In the genomic region with DNA sequence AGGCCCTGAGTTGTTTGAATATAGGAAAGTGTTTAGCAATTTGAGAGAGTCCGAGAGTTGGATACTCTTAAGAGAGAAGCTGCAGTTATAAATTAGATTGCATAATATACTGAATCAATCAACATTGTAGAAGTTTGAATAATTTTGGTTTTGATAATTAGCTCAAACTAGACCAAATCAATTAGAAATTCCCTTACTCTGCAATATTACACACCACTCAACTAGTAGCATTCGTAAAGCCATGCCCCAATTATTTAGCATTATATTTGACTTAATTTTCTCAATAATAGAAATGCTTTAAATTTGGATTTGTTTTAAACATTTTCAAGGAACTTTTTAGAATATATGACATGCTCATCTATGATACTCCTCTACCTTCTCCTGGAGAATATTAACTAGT, we compare ENCODE assay signal across 23 cellular contexts.
"Had no signal": no experiment of that assay in that cellular context is flagged by ENCODE, and none has a peak within 500 bp of the region (broad histone marks: within the 10 kb centered on the region; RNA-seq: fewer than 3 reads in every experiment).

No MANE protein-coding gene starts in this region.

- H3K4me3 ChIP-seq: hepatocyte, left ventricle myocardium inferior, lung, neural progenitor cell, right atrium auricular region, skin epidermis, suprapubic skin, thoracic aorta, tibial nerve, uterus had no signal

- H3K27ac ChIP-seq: hepatocyte, left ventricle myocardium inferior, neural progenitor cell, neutrophil, right atrium auricular region, skin epidermis, suprapubic skin, thoracic aorta, tibial nerve, uterus had no signal

- H2AFZ ChIP-seq: hepatocyte, neural progenitor cell had no signal

- H3K4me1 ChIP-seq: neural progenitor cell, right atrium auricular region, suprapubic skin, uterus had no signal

- DNase-seq: islet precursor cell; left ventricle myocardium inferior; mesendoderm; naive B cell; natural killer cell; nephron progenitor cell; occipital lobe; stimulated activated CD4-positive, alpha-beta T cell treated with anti-CD3 and anti-CD28 coated beads, Interleukin-12 subunit alpha, Interleukin-12 subunit beta, amount 100 ng/mL, for 4 hours; stimulated activated CD4-positive, alpha-beta T cell treated with anti-CD3 and anti-CD28 coated beads, Interleukin-15, amount 100 ng/mL, for 24 hours; stimulated activated CD4-positive, alpha-beta T cell treated with anti-CD3 and anti-CD28 coated beads, Interleukin-4, amount 100 ng/mL, for 24 hours; stimulated activated naive CD4-positive, alpha-beta T cell; uterus had no signal

- ATAC-seq: natural killer cell; sciatic nerve; stimulated activated effector memory CD8-positive, alpha-beta T cell treated with anti-CD3 and anti-CD28 coated beads, Interleukin-12 subunit alpha, Interleukin-12 subunit beta, amount 100 ng/mL, for 72 hours had no signal

- H3K9ac ChIP-seq: neural progenitor cell had no signal

- H3K36me3 ChIP-seq: uterus had no signal

- H3K9me3 ChIP-seq: left ventricle myocardium inferior, neutrophil, right atrium auricular region, suprapubic skin, thoracic aorta, tibial nerve, uterus had no signal

- H3K27me3 ChIP-seq: hepatocyte, neural progenitor cell, neutrophil, right atrium auricular region, suprapubic skin, tibial nerve, uterus had no signal

- H3K4me2 ChIP-seq: hepatocyte, neural progenitor cell had no signal
